ENCODE assay signal across 13 cellular contexts in genomic region chr15:28985691-28986090, GRCh38.
DNase-seq lines count a peak whose midpoint lies in the region; ATAC-seq and TF ChIP-seq lines count a peak whose summit lies in the region.
"Had no signal": no experiment of that assay in that cellular context is flagged by ENCODE, and none has a peak within 500 bp of the region (broad histone marks: within the 10 kb centered on the region; RNA-seq: fewer than 3 reads in every experiment).

No MANE protein-coding gene starts in this region.

- H3K9me3 Mint-ChIP-seq in GM23338 (no peaks in the 10 kb centered on the region), neural crest cell (peaks cover 3% of the 10 kb centered on the region), WTC11 (no peaks in the 10 kb centered on the region)

- H3K9me3 ChIP-seq in T-helper 17 cell (ENCODE audit: control insufficient read depth, low read length, poor library complexity, severe bottlenecking), result no peaks in the 10 kb centered on the region

- H3K27me3 ChIP-seq in GM23338 (ENCODE audit: insufficient read depth) (no peaks in the 10 kb centered on the region), dorsolateral prefrontal cortex (no peaks in the 10 kb centered on the region)

- no peak overlapping the region for H3K4me2 ChIP-seq in GM23338

- H3K9me2 ChIP-seq in GM23338 (ENCODE audit: insufficient read depth), result no peaks in the 10 kb centered on the region

- H3K27ac ChIP-seq in GM23338 (ENCODE audit: low read depth) (no peak overlapping the region), dorsolateral prefrontal cortex (peak overlapping the region; percentile 86 to 99 (median 96))

- intact Hi-C loops in dorsolateral prefrontal cortex (cut with DNase I) (loop anchor here (2.0 to 10.0 kb wide), 4 partner anchors 87 to 107 kb away; partner anchors contain the start of gene APBA2 (in 1 of the 2)), left colon (cut with DNase I, micrococcal nuclease) (no loop called here)

- DNase-seq in GM23338 (ENCODE audit: low spot score) (no peak), T-helper 17 cell (no peak), dorsolateral prefrontal cortex (peak in 1 of 10 donors; percentile 45), neural crest cell (ENCODE audit: low read depth, low spot score) (no peak), WTC11 (ENCODE audit: low spot score) (no peak), left colon (no peak), AG08396 (ENCODE audit: low spot score) (no peak), NCI-H510A treated with DMSO at 0.1 percent for 48 hours (lab: John Stamatoyannopoulos, UW) (no peak)
- DNase-seq: amniotic stem cell; dermis blood vessel endothelial cell; NCI-H1048; NCI-H2171; stimulated activated CD4-positive, alpha-beta T cell treated with anti-CD3 and anti-CD28 coated beads, Interleukin-15, amount 100 ng/mL, for 24 hours had no signal

- H3K4me3 Mint-ChIP-seq in GM23338, result no peak overlapping the region
- H3K4me3 Mint-ChIP-seq in T-helper 17 cell, result no peak overlapping the region
- H3K4me3 Mint-ChIP-seq in neural crest cell, result peak overlapping the region; percentile 32
- H3K4me3 Mint-ChIP-seq in WTC11, result no peak overlapping the region

- H2AFZ ChIP-seq in GM23338, result no peak overlapping the region

- CTCF ChIA-PET in WTC11 (lab: Charles Lee), result interaction anchor here (3.2 kb wide), 2 partner anchors 104 to 118 kb away, joined by 52 to 57 read pairs; no protein-coding TSS in a partner anchor

- H4K20me1 ChIP-seq in GM23338 (replicated peaks; ENCODE audit: insufficient read depth), result no peaks in the 10 kb centered on the region

- peaks cover 3% of the 10 kb centered on the region for H3K27me3 Mint-ChIP-seq in GM23338 (ENCODE audit: insufficient read depth, low read depth, poor library complexity)
- H3K27me3 Mint-ChIP-seq in T-helper 17 cell, result no peaks in the 10 kb centered on the region
- H3K27me3 Mint-ChIP-seq in neural crest cell (ENCODE audit: low read depth), result peaks cover 3% of the 10 kb centered on the region
- no peaks in the 10 kb centered on the region for H3K27me3 Mint-ChIP-seq in WTC11 (ENCODE audit: low read depth)

- H3K4me3 ChIP-seq in GM23338 (no peak overlapping the region), dorsolateral prefrontal cortex (peak overlapping the region in 7 of 59 donors; percentile 4 to 35 (median 15))

- POLR2A ChIA-PET in WTC11 (lab: Charles Lee), result no interaction called here

- TF ChIP-seq CTCF in GM23338 (conservative IDR thresholded peaks at IDR 0.05; ENCODE audit: low read depth in 2 of 2), result no peak
- TF ChIP-seq CTCF in dorsolateral prefrontal cortex (IDR thresholded peaks at IDR 0.05 in 54 of 56, conservative IDR thresholded peaks at IDR 0.05 in 2 of 56; ENCODE audit: low read depth in 1 of 56, partially characterized antibody in 56 of 56), result no peak
- no peak for TF ChIP-seq CTCF in neural crest cell (conservative IDR thresholded peaks at IDR 0.05)
- TF ChIP-seq CTCF in WTC11 (IDR thresholded peaks at IDR 0.05), result no peak

- H3K36me3 Mint-ChIP-seq in GM23338 (ENCODE audit: low read depth), result no peaks in the 10 kb centered on the region
- H3K36me3 Mint-ChIP-seq in T-helper 17 cell (ENCODE audit: low read depth), result peaks cover 3% of the 10 kb centered on the region
- peaks cover 7% of the 10 kb centered on the region for H3K36me3 Mint-ChIP-seq in neural crest cell (ENCODE audit: low read depth)
- no peaks in the 10 kb centered on the region for H3K36me3 Mint-ChIP-seq in WTC11

- H3K4me1 ChIP-seq in GM23338 (ENCODE audit: insufficient read depth), result no peaks in the 10 kb centered on the region

- H3K4me1 Mint-ChIP-seq in GM23338 (peaks cover 15% of the 10 kb centered on the region), T-helper 17 cell (peaks cover 10% of the 10 kb centered on the region), neural crest cell (peaks cover 41% of the 10 kb centered on the region), WTC11 (peaks cover 10% of the 10 kb centered on the region)

- H3F3A ChIP-seq in GM23338 (replicated peaks; ENCODE audit: low read depth), result no peaks in the 10 kb centered on the region

- H3K27ac Mint-ChIP-seq in GM23338 (peak overlapping the region; percentile 63; the same call in 1 of the 2 replicates), T-helper 17 cell (peak overlapping the region; percentile 39), neural crest cell (ENCODE audit: unreplicated experiment) (peak overlapping the region; percentile 71), WTC11 (no peak overlapping the region; the same call in 1 of the 2 replicates)

- H3K36me3 ChIP-seq in GM23338 (ENCODE audit: insufficient read depth), result no peaks in the 10 kb centered on the region

- H3K79me2 ChIP-seq in GM23338 (replicated peaks; ENCODE audit: insufficient read depth), result no peaks in the 10 kb centered on the region

- ATAC-seq in GM23338, result no peak
- ATAC-seq in T-helper 17 cell, result no peak
- ATAC-seq in WTC11, result no peak
- no peak for ATAC-seq in left colon

TF ChIP-seq in GM23338, 12 proteins besides CTCF, POLR2A, EP300 and RAD21 (continues in another document):
- TF ChIP-seq NANOG (IDR thresholded peaks at IDR 0.05; ENCODE audit: borderline replicate concordance), result no peak

TF ChIP-seq in WTC11, 78 proteins besides CTCF, POLR2A, EP300 and RAD21:
- TF ChIP-seq RORB (CRISPR knock-in tag; IDR thresholded peaks at IDR 0.05) (no peak), ATF1 (CRISPR knock-in tag; IDR thresholded peaks at IDR 0.05) (no peak), JUN (CRISPR knock-in tag; IDR thresholded peaks at IDR 0.05) (no peak)

Comparison
In these comparisons a context has a peak if more than half of its experiments do, and no peak if none do; other contexts are left out.
1. intact Hi-C loops: an anchor here in dorsolateral prefrontal cortex (2.0 to 10.0 kb wide); none called in left colon.